Comparison of ENCODE assay signal across 11 cellular contexts in genomic region chr6:19472850-19473249, GRCh38.
DNase-seq lines count a peak whose midpoint lies in the region; ATAC-seq and TF ChIP-seq lines count a peak whose summit lies in the region.
"Had no signal": no experiment of that assay in that cellular context is flagged by ENCODE, and none has a peak within 500 bp of the region (broad histone marks: within the 10 kb centered on the region; RNA-seq: fewer than 3 reads in every experiment).

No MANE protein-coding gene starts in this region.

- H3K27ac ChIP-seq in iPS DF 6.9 (ENCODE audit: low read length) = no peak overlapping the region

- H3K27me3 ChIP-seq in BJ (ENCODE audit: control insufficient read depth, insufficient read depth, low read length) (no peaks in the 10 kb centered on the region), iPS DF 6.9 (ENCODE audit: control insufficient read depth, insufficient read depth, low read length) (no peaks in the 10 kb centered on the region)

- H3K9me3 ChIP-seq in iPS DF 6.9 (ENCODE audit: control insufficient read depth, insufficient read depth, low read length) = no peaks in the 10 kb centered on the region

- CTCF ChIA-PET in BJ (lab: Yijun Ruan, JAX) = interaction anchor here (1.1 kb wide), 1 partner anchor 144 kb away, joined by 3 read pairs; no protein-coding TSS in a partner anchor

- no peak for DNase-seq in BJ (ENCODE audit: low read depth)
- peak; percentile 13 for DNase-seq in H4 (ENCODE audit: low spot score)
- DNase-seq in T1000 (lab: John Stamatoyannopoulos, UW) = peak; percentile 10
- peak; percentile 9 for DNase-seq in iPS DF 6.9 (ENCODE audit: low read depth, low spot score)
- no peak for DNase-seq in omental fat pad (ENCODE audit: low spot score)
- DNase-seq in NOMO-1 treated with DMSO at 0.1 percent for 48 hours (lab: John Stamatoyannopoulos, UW; ENCODE audit: unreplicated experiment) = no peak
- no peak for DNase-seq in inferior parietal cortex (ENCODE audit: extremely low spot score)
- DNase-seq: activated naive CD8-positive, alpha-beta T cell treated with anti-CD3 and anti-CD28 coated beads, Interleukin-2, amount 50 U/mL, for 24 hours; DMS79; stimulated activated naive CD8-positive, alpha-beta T cell treated with anti-CD3 and anti-CD28 coated beads, Interleukin-15, amount 100 ng/mL, for 72 hours had no signal

- ATAC-seq in omental fat pad (ENCODE audit: low FRiP score) (no peak), GM18502 (IDR thresholded peaks at IDR 0.05; ENCODE audit: poor library complexity, unreplicated experiment) (no peak)
- ATAC-seq: activated naive CD8-positive, alpha-beta T cell treated with anti-CD3 and anti-CD28 coated beads, Interleukin-2, amount 50 U/mL, for 24 hours; stimulated activated naive CD8-positive, alpha-beta T cell treated with anti-CD3 and anti-CD28 coated beads, Interleukin-15, amount 100 ng/mL, for 72 hours had no signal

- H3K4me1 ChIP-seq in iPS DF 6.9 (ENCODE audit: control insufficient read depth, insufficient read depth, low read length) = no peaks in the 10 kb centered on the region

- no CpG with 5 or more reads among the region's 4 CpGs for WGBS in iPS DF 6.9 (ENCODE audit: insufficient coverage, insufficient read length)

- no peak overlapping the region for H3K4me3 ChIP-seq in BJ (ENCODE audit: low read depth, low read length)
- H3K4me3 ChIP-seq in iPS DF 6.9 (ENCODE audit: low read length) = no peak overlapping the region

- H3K36me3 ChIP-seq in BJ (ENCODE audit: control insufficient read depth, insufficient read depth, low read length) (no peaks in the 10 kb centered on the region), iPS DF 6.9 (ENCODE audit: control insufficient read depth, insufficient read depth, low read length) (no peaks in the 10 kb centered on the region)

- peak; percentile 20; the same call in 1 of the 2 replicates for TF ChIP-seq CTCF in BJ (IDR thresholded peaks at IDR 0.05; ENCODE audit: insufficient read depth, low read depth, low read length)
- TF ChIP-seq CTCF in omental fat pad (IDR thresholded peaks at IDR 0.05) = no peak

- POLR2A ChIA-PET in BJ (lab: Charles Lee) = no interaction called here

Comparison
In these comparisons a context has a peak if more than half of its experiments do, and no peak if none do; other contexts are left out.
1. DNase-seq: peak in H4 (single experiment), T1000 (single experiment) and iPS DF 6.9 (single experiment); none in BJ (single experiment), omental fat pad (single experiment), NOMO-1 treated with DMSO at 0.1 percent for 48 hours (single experiment) and inferior parietal cortex (single experiment).